Comparison of ENCODE assay signal across 8 cellular contexts in genomic region chr16:67158637-67159600, GRCh38. TPM values are rescaled to one million over a fixed set of nuclear protein-coding genes. Genes with fewer than 3 reads are reported as not detected.
DNase-seq lines count a peak whose midpoint lies in the region; ATAC-seq, FAIRE-seq and TF ChIP-seq lines count a peak whose summit lies in the region.

No MANE protein-coding gene starts in this region.

- peaks cover 0 to 4% of the 10 kb centered on the region in 2 experiments; a peak in 1 of 4 replicates for H3K27me3 ChIP-seq in GM12878 (replicated peaks in 1 of 2; ENCODE audit: control insufficient read depth in 2 of 2, insufficient read depth in 2 of 2, low read length in 1 of 2)

- peak; percentile 99 for FAIRE-seq in GM12878 (lab: Jason Lieb, UNC)

- peak; percentile 40 for ATAC-seq in HG03095 (IDR thresholded peaks at IDR 0.05; ENCODE audit: unreplicated experiment)
- ATAC-seq in GM12878, result peak; percentile 56
- ATAC-seq in left lobe of liver, result no peak
- ATAC-seq in GM18858 (IDR thresholded peaks at IDR 0.05; ENCODE audit: unreplicated experiment), result no peak

- DNase-seq in activated gamma-delta T cell treated with Interleukin-2 at 50 U/mL for 16 hours, result peak; percentile 66
- no peak for DNase-seq in activated gamma-delta T cell (lab: John Stamatoyannopoulos, UW)
- peak; percentile 27 for DNase-seq in SW480 (ENCODE audit: low spot score)
- peak; percentile 71 for DNase-seq in GM12878 (ENCODE audit: low read depth, low spot score)
- DNase-seq in left lobe of liver (ENCODE audit: low spot score), result peak; percentile 53
- peak; percentile 62 for DNase-seq in stimulated activated CD8-positive, alpha-beta memory T cell treated with anti-CD3 and anti-CD28 coated beads, Interleukin-12 subunit alpha, Interleukin-12 subunit beta, amount 100 ng/mL, for 4 hours (ENCODE audit: low read depth)

- TSS peak; percentile 65 for BruUV-seq in GM12878 (replicated peaks; lab: Mats Ljungman, UMichigan)

- no peak for TF ChIP-seq EP300 in GM12878 (IDR thresholded peaks at IDR 0.05; ENCODE audit: borderline replicate concordance in 1 of 2, control insufficient read depth in 1 of 2, low read depth in 2 of 2, low read length in 2 of 2)

- CTCF ChIA-PET in GM12878 (lab: Yijun Ruan, JAX), result interaction anchor here (0.8 to 10.0 kb wide), 17 partner anchors 10 to 205 kb away, joined by 3 to 98 read pairs (median 7); partner anchors contain the start of genes CES3, NOL3 and TMEM208

- no peak for TF ChIP-seq CTCF in GM12878 (IDR thresholded peaks at IDR 0.05 in 2 of 3, conservative IDR thresholded peaks at IDR 0.05 in 1 of 3; ENCODE audit: control insufficient read depth in 2 of 3, extremely low read depth in 1 of 3, insufficient read depth in 1 of 3, low read depth in 3 of 3, low read length in 3 of 3)

- no peak for TF ChIP-seq RAD21 in GM12878 (IDR thresholded peaks at IDR 0.05; ENCODE audit: insufficient read depth, low read depth, low read length)

- RAD21 ChIA-PET in GM12878 (lab: Charles Lee; ENCODE audit: unreplicated experiment), result interaction anchor here (1.3 to 5.2 kb wide), 7 partner anchors 10 to 140 kb away, joined by 4 to 48 read pairs (median 8); partner anchors contain the start of gene NOL3

- peak overlapping the region; percentile 88 for H3K4me2 ChIP-seq in GM12878 (ENCODE audit: control insufficient read depth, insufficient read depth)

- peaks cover 10% of the 10 kb centered on the region; the same call in 1 of the 2 replicates for H4K20me1 ChIP-seq in GM12878 (ENCODE audit: control insufficient read depth, insufficient read depth)

- H3K4me3 ChIP-seq in GM12878, result peak overlapping the region; percentile 95

- H3K36me3 ChIP-seq in GM12878 (ENCODE audit: control insufficient read depth in 2 of 2, insufficient read depth in 2 of 2, low read length in 1 of 2), result no peaks in the 10 kb centered on the region

- SMC1A ChIA-PET in GM12878 (lab: Charles Lee; ENCODE audit: uncharacterized antibody, unreplicated experiment), result interaction anchor here (0.7 to 5.2 kb wide), 9 partner anchors 11 to 146 kb away, joined by 3 to 48 read pairs (median 5); partner anchors contain the start of genes NOL3 and TMEM208

- peak overlapping the region; percentile 89 for H3K27ac ChIP-seq in GM12878 (ENCODE audit: control insufficient read depth, insufficient read depth)

- intact Hi-C loops in GM12878 (cut with micrococcal nuclease; ENCODE audit: unreplicated experiment), result loop anchor here (5.0 kb wide), 2 partner anchors 57 to 503 kb away; partner anchors contain the start of genes ACD and PARD6A

- peaks cover 11% of the 10 kb centered on the region for H3K79me2 ChIP-seq in GM12878 (ENCODE audit: control insufficient read depth, insufficient read depth, low read length)

- under 1% methylated on average over 34 of the region's 34 CpGs for WGBS in GM12878 (ENCODE audit: insufficient coverage, insufficient replicate concordance, low lambda C conversion rate, missing lambda C conversion rate)

- H3K9me3 ChIP-seq in GM12878 (replicated peaks; ENCODE audit: control insufficient read depth, insufficient read depth, low read length), result no peaks in the 10 kb centered on the region; the same call in 2 of the 3 replicates

- H3K4me1 ChIP-seq in GM12878 (ENCODE audit: control insufficient read depth, insufficient read depth, low read length), result peaks cover 43% of the 10 kb centered on the region

- H2AFZ ChIP-seq in GM12878 (ENCODE audit: control insufficient read depth, low read depth, low read length), result peak overlapping the region; percentile 43; the same call in 1 of the 2 replicates

- H3K9ac ChIP-seq in GM12878 (ENCODE audit: control insufficient read depth, insufficient read depth, low read length), result peak overlapping the region; percentile 87

- in situ Hi-C loops in GM12878 (cut with MboI), result loop anchor here (10.0 kb wide), 1 partner anchor 184 kb away; no protein-coding TSS in a partner anchor

- TF ChIP-seq POLR2A in GM12878 (IDR thresholded peaks at IDR 0.05; ENCODE audit: low read depth, low read length), result peak; percentile 6; the same call in 1 of the 2 replicates

- POLR2A ChIA-PET in GM12878 (lab: Charles Lee), result interaction anchor here (0.6 to 8.2 kb wide), 15 partner anchors 8 to 355 kb away, joined by 3 to 137 read pairs (median 4); partner anchors contain the start of genes B3GNT9, FHOD1, NOL3 and PHAF1

RNA-seq across cellular contexts. Expression of gene TRADD, which starts 0.8 kb away (rescaled TPM):
- 17.8 and 21.6 TPM in 2 replicates for total RNA-seq in GM12878 (2013; cell fraction: nucleolus; rRNA removed)
- total RNA-seq in GM12878 (2014; rRNA removed), result 20.8 and 21.0 TPM in 2 replicates
- 5.3 and 5.6 TPM in 2 replicates for total RNA-seq in GM12878 (2014; rRNA removed; fragmentation: Illumina TruSeq; extraction: Trizol)
- total RNA-seq in GM12878 (2021), result 20.7 and 22.8 TPM in 2 replicates
- 6.3 TPM for polyA plus RNA-seq in GM12878 (2011; ENCODE audit: low read depth)
- 10.1 and 19.4 TPM in 2 replicates for polyA plus RNA-seq in GM12878 (2011; rRNA removed)
- polyA plus RNA-seq in GM12878 (2011; cell fraction: cytosol; rRNA removed), result 26.6 and 38.9 TPM in 2 replicates
- polyA plus RNA-seq in GM12878 (2011; cell fraction: nucleus; rRNA removed), result 53.2 and 59.8 TPM in 2 replicates
- polyA plus RNA-seq in GM12878 (2012), result 28.2 and 31.1 TPM in 2 replicates
- 3.6 and 4.5 TPM in 2 replicates for polyA plus RNA-seq in GM12878 (2014; fragmentation: Illumina TruSeq; extraction: Trizol)
- polyA plus RNA-seq in GM12878 (2014; fragmentation: Nextera tagmentation; extraction: Ambion mirVana), result 1 to 10 TPM; 1.7 to 3.5 TPM
- 23.1 and 23.5 TPM in 2 replicates for polyA plus RNA-seq in GM12878 (2014; rRNA removed)
- polyA plus RNA-seq in GM12878 (2016; fragmentation: Nextera tagmentation; extraction: Ambion mirVana), result 10 to 100 TPM; 18.5 to 20.9 TPM
- polyA minus RNA-seq in GM12878 (2011; rRNA and poly(A)+ RNA removed), result 4.1 and 10.8 TPM in 2 replicates
- 7.2 and 7.5 TPM in 2 replicates for polyA minus RNA-seq in GM12878 (2011; cell fraction: cytosol; rRNA and poly(A)+ RNA removed)
- polyA minus RNA-seq in GM12878 (2011; cell fraction: nucleus; rRNA and poly(A)+ RNA removed), result 9.7 and 12.8 TPM in 2 replicates
- total RNA-seq in left lobe of liver, result 12.1 TPM

RNA-seq across cellular contexts. Expression of gene FBXL8, which starts 0.8 kb away (rescaled TPM):
- total RNA-seq in GM12878 (2013; cell fraction: nucleolus; rRNA removed), result 112 and 144 TPM in 2 replicates
- total RNA-seq in GM12878 (2014; rRNA removed), result 7.6 and 8.3 TPM in 2 replicates
- 2.0 and 2.1 TPM in 2 replicates for total RNA-seq in GM12878 (2014; rRNA removed; fragmentation: Illumina TruSeq; extraction: Trizol)
- 7.5 and 7.7 TPM in 2 replicates for total RNA-seq in GM12878 (2021)
- 1.0 TPM for polyA plus RNA-seq in GM12878 (2011; ENCODE audit: low read depth)
- polyA plus RNA-seq in GM12878 (2011; rRNA removed), result 7.6 TPM in 2 replicates
- polyA plus RNA-seq in GM12878 (2011; cell fraction: cytosol; rRNA removed), result 8.8 and 16.8 TPM in 2 replicates
- polyA plus RNA-seq in GM12878 (2011; cell fraction: nucleus; rRNA removed), result 140 and 156 TPM in 2 replicates
- 9.6 and 14.4 TPM in 2 replicates for polyA plus RNA-seq in GM12878 (2012)
- polyA plus RNA-seq in GM12878 (2014; fragmentation: Illumina TruSeq; extraction: Trizol), result 1.4 and 1.7 TPM in 2 replicates
- not detected for polyA plus RNA-seq in GM12878 (2014; fragmentation: Nextera tagmentation; extraction: Ambion mirVana)
- polyA plus RNA-seq in GM12878 (2014; rRNA removed), result 10.4 and 14.7 TPM in 2 replicates
- 1 to 10 TPM; 5.6 to 6.4 TPM for polyA plus RNA-seq in GM12878 (2016; fragmentation: Nextera tagmentation; extraction: Ambion mirVana)
- 3.4 and 7.4 TPM in 2 replicates for polyA minus RNA-seq in GM12878 (2011; rRNA and poly(A)+ RNA removed)
- polyA minus RNA-seq in GM12878 (2011; cell fraction: cytosol; rRNA and poly(A)+ RNA removed), result 2.3 and 5.1 TPM in 2 replicates
- polyA minus RNA-seq in GM12878 (2011; cell fraction: nucleus; rRNA and poly(A)+ RNA removed), result 17.2 and 22.7 TPM in 2 replicates
- total RNA-seq in left lobe of liver, result 20.6 TPM

RNA-seq across cellular contexts. Expression of gene HSF4, which starts 5.6 kb away (rescaled TPM):
- 141 and 182 TPM in 2 replicates for total RNA-seq in GM12878 (2013; cell fraction: nucleolus; rRNA removed)
- total RNA-seq in GM12878 (2014; rRNA removed) (2.6 and 2.9 TPM in 2 replicates), GM12878 (2014; rRNA removed; fragmentation: Illumina TruSeq; extraction: Trizol) (1.2 and 1.4 TPM in 2 replicates), GM12878 (2021) (5.0 and 5.5 TPM in 2 replicates), left lobe of liver (60.5 TPM)
- 33.8 TPM for polyA plus RNA-seq in GM12878 (2011; ENCODE audit: low read depth)
- polyA plus RNA-seq in GM12878 (2011; rRNA removed) (6.9 and 9.9 TPM in 2 replicates), GM12878 (2014; fragmentation: Illumina TruSeq; extraction: Trizol) (1.5 and 3.0 TPM in 2 replicates), GM12878 (2014; fragmentation: Nextera tagmentation; extraction: Ambion mirVana) (under 1 TPM in 1 of 2 experiments, not detected in 1; 0.31 TPM), GM12878 (2014; rRNA removed) (7.7 TPM in 2 replicates), GM12878 (2016; fragmentation: Nextera tagmentation; extraction: Ambion mirVana) (1 to 10 TPM in 1 of 2 experiments, under 1 TPM in 1; 0.73 to 1.3 TPM)
- polyA plus RNA-seq in GM12878 (2011; cell fraction: cytosol; rRNA removed), result 10.1 and 12.3 TPM in 2 replicates
- 221 and 281 TPM in 2 replicates for polyA plus RNA-seq in GM12878 (2011; cell fraction: nucleus; rRNA removed)
- polyA plus RNA-seq in GM12878 (2012), result 26.3 and 26.8 TPM in 2 replicates
- polyA minus RNA-seq in GM12878 (2011; rRNA and poly(A)+ RNA removed), result 3.4 and 4.7 TPM in 2 replicates
- 2.2 TPM in 1 of 2 replicates, not detected in the other for polyA minus RNA-seq in GM12878 (2011; cell fraction: cytosol; rRNA and poly(A)+ RNA removed)
- 16.9 and 19.1 TPM in 2 replicates for polyA minus RNA-seq in GM12878 (2011; cell fraction: nucleus; rRNA and poly(A)+ RNA removed)

RNA-seq across cellular contexts. Expression of gene B3GNT9, which starts 8.1 kb away (rescaled TPM):
- total RNA-seq in GM12878 (2013; cell fraction: nucleolus; rRNA removed), result 8.3 and 9.6 TPM in 2 replicates
- total RNA-seq in GM12878 (2014; rRNA removed) (4.7 and 5.0 TPM in 2 replicates), GM12878 (2014; rRNA removed; fragmentation: Illumina TruSeq; extraction: Trizol) (1.5 and 1.7 TPM in 2 replicates), GM12878 (2021) (4.1 and 4.3 TPM in 2 replicates), left lobe of liver (1.6 TPM)
- polyA plus RNA-seq in GM12878 (2011; ENCODE audit: low read depth), result 1.7 TPM
- polyA plus RNA-seq in GM12878 (2011; rRNA removed) (1.0 and 1.4 TPM in 2 replicates), GM12878 (2014; fragmentation: Illumina TruSeq; extraction: Trizol) (1.5 and 1.9 TPM in 2 replicates), GM12878 (2014; fragmentation: Nextera tagmentation; extraction: Ambion mirVana) (under 1 TPM; 0.08 to 0.15 TPM), GM12878 (2014; rRNA removed) (3.6 and 3.9 TPM in 2 replicates), GM12878 (2016; fragmentation: Nextera tagmentation; extraction: Ambion mirVana) (1 to 10 TPM; 1.9 to 2.3 TPM)
- polyA plus RNA-seq in GM12878 (2011; cell fraction: cytosol; rRNA removed), result 1.5 and 1.9 TPM in 2 replicates
- 6.1 and 7.1 TPM in 2 replicates for polyA plus RNA-seq in GM12878 (2011; cell fraction: nucleus; rRNA removed)
- 3.4 TPM in 2 replicates for polyA plus RNA-seq in GM12878 (2012)
- polyA minus RNA-seq in GM12878 (2011; rRNA and poly(A)+ RNA removed), result 0.95 and 2.7 TPM in 2 replicates
- polyA minus RNA-seq in GM12878 (2011; cell fraction: cytosol; rRNA and poly(A)+ RNA removed), result 0.52 and 0.67 TPM in 2 replicates
- 2.2 and 3.2 TPM in 2 replicates for polyA minus RNA-seq in GM12878 (2011; cell fraction: nucleus; rRNA and poly(A)+ RNA removed)

RNA-seq across cellular contexts. Expression of gene NOL3, which starts 11.4 kb away (rescaled TPM):
- 59.6 and 65.7 TPM in 2 replicates for total RNA-seq in GM12878 (2013; cell fraction: nucleolus; rRNA removed)
- total RNA-seq in GM12878 (2014; rRNA removed) (4.3 and 4.5 TPM in 2 replicates), GM12878 (2014; rRNA removed; fragmentation: Illumina TruSeq; extraction: Trizol) (1.5 and 2.3 TPM in 2 replicates), GM12878 (2021) (5.0 and 5.3 TPM in 2 replicates), left lobe of liver (40.7 TPM)
- polyA plus RNA-seq in GM12878 (2011; ENCODE audit: low read depth), result 7.8 TPM
- polyA plus RNA-seq in GM12878 (2011; rRNA removed) (18.4 and 19.5 TPM in 2 replicates), GM12878 (2014; fragmentation: Illumina TruSeq; extraction: Trizol) (3.0 and 4.2 TPM in 2 replicates), GM12878 (2014; fragmentation: Nextera tagmentation; extraction: Ambion mirVana) (under 1 TPM; 0.31 to 0.44 TPM), GM12878 (2014; rRNA removed) (4.8 and 5.8 TPM in 2 replicates), GM12878 (2016; fragmentation: Nextera tagmentation; extraction: Ambion mirVana) (1 to 10 TPM; 1.6 to 2.4 TPM)
- 12.9 and 13.1 TPM in 2 replicates for polyA plus RNA-seq in GM12878 (2011; cell fraction: cytosol; rRNA removed)
- polyA plus RNA-seq in GM12878 (2011; cell fraction: nucleus; rRNA removed), result 47.9 and 53.2 TPM in 2 replicates
- 21.1 and 24.3 TPM in 2 replicates for polyA plus RNA-seq in GM12878 (2012)
- 9.1 and 9.5 TPM in 2 replicates for polyA minus RNA-seq in GM12878 (2011; rRNA and poly(A)+ RNA removed)
- 1.2 TPM in 1 of 2 replicates, not detected in the other for polyA minus RNA-seq in GM12878 (2011; cell fraction: cytosol; rRNA and poly(A)+ RNA removed)
- polyA minus RNA-seq in GM12878 (2011; cell fraction: nucleus; rRNA and poly(A)+ RNA removed), result 5.7 and 8.5 TPM in 2 replicates

Comparison
In these comparisons a context has a peak if more than half of its experiments do, and no peak if none do; other contexts are left out.
1. ATAC-seq: peak in HG03095 (single experiment) and GM12878 (single experiment); none in left lobe of liver (single experiment) and GM18858 (single experiment).